ENCODE assay signal across 16 cellular contexts in genomic region chr7:129911790-129912189, GRCh38. TPM values are rescaled to one million over a fixed set of nuclear protein-coding genes. Genes with fewer than 3 reads are reported as not detected.
DNase-seq lines count a peak whose midpoint lies in the region; ATAC-seq and TF ChIP-seq lines count a peak whose summit lies in the region.
"Had no signal": no experiment of that assay in that cellular context is flagged by ENCODE, and none has a peak within 500 bp of the region (broad histone marks: within the 10 kb centered on the region; RNA-seq: fewer than 3 reads in every experiment).

No MANE protein-coding gene starts in this region.

- H3K79me2 ChIP-seq in GM23248 (ENCODE audit: insufficient read depth) = peaks cover 99% of the 10 kb centered on the region

- no peaks in the 10 kb centered on the region for H3K27me3 ChIP-seq in CD4-positive, alpha-beta memory T cell (ENCODE audit: insufficient read depth, low read length)
- H3K27me3 ChIP-seq in GM23248 (replicated peaks; ENCODE audit: insufficient read depth) (no peaks in the 10 kb centered on the region), foreskin keratinocyte (no peaks in the 10 kb centered on the region), left lung (no peaks in the 10 kb centered on the region), endodermal cell (ENCODE audit: control insufficient read depth, insufficient read depth, low read length, poor library complexity, severe bottlenecking) (no peaks in the 10 kb centered on the region)
- H3K27me3 ChIP-seq: BLaER1 treated with 17β-estradiol and CSF1 and Interleukin-3, amounts not matched to agents 10 nM and 100 nM had no signal

- no peaks in the 10 kb centered on the region for H3K9me3 ChIP-seq in CD4-positive, alpha-beta memory T cell (ENCODE audit: control insufficient read depth in 1 of 2, low read length in 2 of 2)
- H3K9me3 ChIP-seq in GM23248 (ENCODE audit: low read depth) (no peaks in the 10 kb centered on the region), T-helper 17 cell (ENCODE audit: control insufficient read depth, low read length, poor library complexity, severe bottlenecking) (no peaks in the 10 kb centered on the region), left lung (no peaks in the 10 kb centered on the region), mucosa of descending colon (no peaks in the 10 kb centered on the region), endodermal cell (ENCODE audit: control insufficient read depth, low read length) (no peaks in the 10 kb centered on the region)

- ATAC-seq in T-helper 17 cell (no peak), foreskin keratinocyte (peak; percentile 48), left lung (no peak), mucosa of descending colon (no peak), GM18867 (IDR thresholded peaks at IDR 0.05; ENCODE audit: unreplicated experiment) (no peak)
- ATAC-seq: GM23338 had no signal

- no peak overlapping the region for H2AFZ ChIP-seq in GM23248
- H2AFZ ChIP-seq: GM23338 had no signal

- intact Hi-C loops in CD4-positive, alpha-beta memory T cell (cut with micrococcal nuclease) = no loop called here
- intact Hi-C loops in left lung (cut with DNase I) = no loop called here
- intact Hi-C loops in mucosa of descending colon (cut with DNase I, micrococcal nuclease) = no loop called here

- H3K4me3 Mint-ChIP-seq in CD4-positive, alpha-beta memory T cell = peak overlapping the region in 2 of 8 donors; percentile 31 to 35
- peak overlapping the region; percentile 61 for H3K4me3 Mint-ChIP-seq in T-helper 17 cell
- H3K4me3 Mint-ChIP-seq in endodermal cell = no peak overlapping the region
- H3K4me3 Mint-ChIP-seq: GM23338 had no signal

- H3F3A ChIP-seq in GM23248 (ENCODE audit: insufficient read depth) = peaks cover 23% of the 10 kb centered on the region

- CTCF ChIA-PET in CD4-positive, alpha-beta memory T cell (lab: Charles Lee; ENCODE audit: partially characterized antibody) = no interaction called here

- 73% methylated on average over 6 of the region's 6 CpGs for WGBS in GM23248 (ENCODE audit: low coverage in 1 of 2, low lambda C conversion rate in 2 of 2, missing lambda C conversion rate in 2 of 2), 2 experiments
- 96% methylated on average over 3 to 6 of the region's 6 CpGs for WGBS in endodermal cell (ENCODE audit: insufficient coverage in 1 of 2, insufficient read length in 1 of 2), 2 experiments

- peaks cover 21 to 44% of the 10 kb centered on the region in 2 donors for H3K36me3 Mint-ChIP-seq in CD4-positive, alpha-beta memory T cell
- H3K36me3 Mint-ChIP-seq in T-helper 17 cell (ENCODE audit: low read depth) (peaks cover 6% of the 10 kb centered on the region), endodermal cell (ENCODE audit: low read depth) (peaks cover 44% of the 10 kb centered on the region)

- TF ChIP-seq CTCF in foreskin keratinocyte (conservative IDR thresholded peaks at IDR 0.05) (no peak), left lung (IDR thresholded peaks at IDR 0.05) (no peak), mucosa of descending colon (IDR thresholded peaks at IDR 0.05) (no peak), endodermal cell (conservative IDR thresholded peaks at IDR 0.05) (no peak)

- H3K27ac Mint-ChIP-seq in CD4-positive, alpha-beta memory T cell = peak overlapping the region in 5 of 7 donors; percentile 27 to 66 (median 39)
- peak overlapping the region; percentile 89 for H3K27ac Mint-ChIP-seq in T-helper 17 cell
- H3K27ac Mint-ChIP-seq in endodermal cell = no peak overlapping the region
- H3K27ac Mint-ChIP-seq: GM23338 had no signal

- H3K36me3 ChIP-seq in CD4-positive, alpha-beta memory T cell (ENCODE audit: insufficient read depth, low read length) = no peaks in the 10 kb centered on the region
- no peaks in the 10 kb centered on the region for H3K36me3 ChIP-seq in GM23248 (ENCODE audit: low read depth)
- H3K36me3 ChIP-seq in left lung = no peaks in the 10 kb centered on the region
- no peaks in the 10 kb centered on the region for H3K36me3 ChIP-seq in mucosa of descending colon (ENCODE audit: low read depth)
- peaks cover 17% of the 10 kb centered on the region for H3K36me3 ChIP-seq in endodermal cell (ENCODE audit: control insufficient read depth, insufficient read depth, low read length)

- POLR2A ChIA-PET in CD4-positive, alpha-beta memory T cell (lab: Charles Lee; ENCODE audit: partially characterized antibody) = no interaction called here

- peaks cover 57 to 94% (median 77%) of the 10 kb centered on the region in 4 donors for H3K4me1 Mint-ChIP-seq in CD4-positive, alpha-beta memory T cell
- H3K4me1 Mint-ChIP-seq in T-helper 17 cell = peaks cover 55% of the 10 kb centered on the region
- peaks cover 41% of the 10 kb centered on the region for H3K4me1 Mint-ChIP-seq in endodermal cell

- H3K4me1 ChIP-seq in CD4-positive, alpha-beta memory T cell (ENCODE audit: insufficient read depth, low read length) = peaks cover 64% of the 10 kb centered on the region
- H3K4me1 ChIP-seq in GM23248 (ENCODE audit: insufficient read depth) = peaks cover 32% of the 10 kb centered on the region
- H3K4me1 ChIP-seq in foreskin keratinocyte = peaks cover 32% of the 10 kb centered on the region
- H3K4me1 ChIP-seq in left lung = peaks cover 9 to 32% of the 10 kb centered on the region in 2 donors
- peaks cover 18% of the 10 kb centered on the region for H3K4me1 ChIP-seq in mucosa of descending colon (ENCODE audit: low read depth)
- peaks cover 5% of the 10 kb centered on the region for H3K4me1 ChIP-seq in endodermal cell (ENCODE audit: control insufficient read depth, insufficient read depth, low read length)

- H3K9me3 Mint-ChIP-seq in CD4-positive, alpha-beta memory T cell = no peaks in the 10 kb centered on the region
- no peaks in the 10 kb centered on the region for H3K9me3 Mint-ChIP-seq in endodermal cell
- H3K9me3 Mint-ChIP-seq: GM23338 had no signal

- H3K27me3 Mint-ChIP-seq in CD4-positive, alpha-beta memory T cell = no peaks in the 10 kb centered on the region
- no peaks in the 10 kb centered on the region for H3K27me3 Mint-ChIP-seq in T-helper 17 cell
- H3K27me3 Mint-ChIP-seq in endodermal cell (ENCODE audit: insufficient read depth) = no peaks in the 10 kb centered on the region

- no peak overlapping the region for H3K27ac ChIP-seq in CD4-positive, alpha-beta memory T cell (ENCODE audit: low read depth, low read length)
- H3K27ac ChIP-seq in GM23248 = 0 out of 2 replicates have a peak overlapping the region, but pooled peaks have one; percentile 1
- H3K27ac ChIP-seq in foreskin keratinocyte = no peak overlapping the region
- H3K27ac ChIP-seq in left lung = no peak overlapping the region
- no peak overlapping the region for H3K27ac ChIP-seq in endodermal cell (ENCODE audit: low read depth, low read length)
- H3K27ac ChIP-seq: BLaER1 treated with 17β-estradiol and CSF1 and Interleukin-3, amounts not matched to agents 10 nM and 100 nM had no signal

- no peaks in the 10 kb centered on the region for H3K9me2 ChIP-seq in GM23248 (ENCODE audit: insufficient read depth)

- no peak for DNase-seq in CD4-positive, alpha-beta memory T cell
- DNase-seq in GM23248 (peak; percentile 39), T-helper 17 cell (no peak), foreskin keratinocyte (peak in 1 of 2 donors; percentile 55), left lung (no peak), mucosa of descending colon (no peak), endodermal cell (no peak)
- DNase-seq: HCEC 1CT, KBM-7, MV-4-11, NCI-H1694 treated with DMSO at 0.1 percent for 48 hours, NCI-H748 treated with DMSO at 0.1 percent for 48 hours, SIG-M5 had no signal

- no peak overlapping the region for H3K9ac ChIP-seq in GM23248
- no peak overlapping the region for H3K9ac ChIP-seq in endodermal cell (ENCODE audit: extremely low read depth, low read length, poor library complexity, severe bottlenecking)
- H3K9ac ChIP-seq: BLaER1 treated with 17β-estradiol and CSF1 and Interleukin-3, amounts not matched to agents 10 nM and 100 nM had no signal

- peaks cover 17% of the 10 kb centered on the region; the same call in 1 of the 2 replicates for H4K20me1 ChIP-seq in GM23248 (ENCODE audit: insufficient read depth)

- H3K4me3 ChIP-seq in CD4-positive, alpha-beta memory T cell (ENCODE audit: low read length in 2 of 2) = no peak overlapping the region
- no peak overlapping the region for H3K4me3 ChIP-seq in GM23248
- H3K4me3 ChIP-seq in left lung = no peak overlapping the region
- no peak overlapping the region for H3K4me3 ChIP-seq in mucosa of descending colon
- H3K4me3 ChIP-seq in endodermal cell (ENCODE audit: low read length) = no peak overlapping the region
- H3K4me3 ChIP-seq: BLaER1 treated with 17β-estradiol and CSF1 and Interleukin-3, amounts not matched to agents 10 nM and 100 nM; GM23338 had no signal

- in situ Hi-C loops in GM23248 (cut with MboI) = no loop called here

- no peak overlapping the region for H3K4me2 ChIP-seq in GM23248 (ENCODE audit: unreplicated experiment)
- H3K4me2 ChIP-seq: BLaER1 treated with 17β-estradiol and CSF1 and Interleukin-3, amounts not matched to agents 10 nM and 100 nM; GM23338 had no signal

RNA-seq across cellular contexts. Expression of gene UBE2H, which starts 41.0 kb away (rescaled TPM):
- 10 to 100 TPM; 42.6 to 43.8 TPM for total RNA-seq in CD4-positive, alpha-beta memory T cell
- 10 to 100 TPM; 45.8 to 56.6 TPM for polyA plus RNA-seq in CD4-positive, alpha-beta memory T cell
- 37.9 and 44.4 TPM in 2 replicates for total RNA-seq in GM23248 (2014; rRNA removed; shearing (Covaris generic))
- polyA plus RNA-seq in GM23248 (2016; fragmentation: Nextera tagmentation; extraction: Ambion mirVana) = 40.7 and 42.9 TPM in 2 replicates
- 10 to 100 TPM; 77.9 to 84.2 TPM for total RNA-seq in T-helper 17 cell
- 50.2 and 55.0 TPM in 2 replicates for total RNA-seq in foreskin keratinocyte
- polyA plus RNA-seq in foreskin keratinocyte = 27.3 and 27.5 TPM in 2 replicates
- total RNA-seq in left lung = 100 to 1,000 TPM in 1 of 2 donors, 10 to 100 TPM in 1; 58.7 to 121 TPM
- 10 to 100 TPM; 39.6 to 85.9 (median 40.0) TPM for total RNA-seq in mucosa of descending colon
- total RNA-seq in endodermal cell = 10 to 100 TPM; 74.5 to 74.7 TPM
- polyA plus RNA-seq in endodermal cell (2013, experiment 1 of 2) = 69.7 TPM
- polyA plus RNA-seq in endodermal cell (2013, experiment 2 of 2) = 65.7 TPM
